ENCODE assay signal across 1 cellular context in the genomic region with DNA sequence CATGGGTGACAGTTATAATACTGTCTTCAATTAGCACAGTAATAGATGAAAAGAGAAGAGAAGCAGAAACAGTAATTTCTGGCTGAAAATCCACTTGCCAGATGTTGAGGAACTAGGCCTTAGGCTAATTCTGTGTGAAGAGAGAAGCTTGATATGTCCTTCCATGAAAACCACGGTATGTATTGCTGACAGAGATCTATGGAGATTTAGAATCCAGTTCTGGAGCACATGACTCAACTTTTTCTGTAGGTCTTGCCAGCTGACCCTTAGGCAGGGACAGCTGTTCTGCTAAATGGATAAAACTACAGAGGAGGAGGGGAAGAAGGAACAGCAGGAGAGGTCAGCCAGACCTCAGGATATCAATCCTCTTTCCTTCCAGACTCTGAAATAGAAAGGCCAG.
TF ChIP-seq lines count a peak whose summit lies in the region.

No MANE protein-coding gene starts in this region.

TF ChIP-seq in WTC11, 78 proteins besides CTCF, POLR2A, EP300 and RAD21 (continued from another document):
- TF ChIP-seq, protein P1, sequence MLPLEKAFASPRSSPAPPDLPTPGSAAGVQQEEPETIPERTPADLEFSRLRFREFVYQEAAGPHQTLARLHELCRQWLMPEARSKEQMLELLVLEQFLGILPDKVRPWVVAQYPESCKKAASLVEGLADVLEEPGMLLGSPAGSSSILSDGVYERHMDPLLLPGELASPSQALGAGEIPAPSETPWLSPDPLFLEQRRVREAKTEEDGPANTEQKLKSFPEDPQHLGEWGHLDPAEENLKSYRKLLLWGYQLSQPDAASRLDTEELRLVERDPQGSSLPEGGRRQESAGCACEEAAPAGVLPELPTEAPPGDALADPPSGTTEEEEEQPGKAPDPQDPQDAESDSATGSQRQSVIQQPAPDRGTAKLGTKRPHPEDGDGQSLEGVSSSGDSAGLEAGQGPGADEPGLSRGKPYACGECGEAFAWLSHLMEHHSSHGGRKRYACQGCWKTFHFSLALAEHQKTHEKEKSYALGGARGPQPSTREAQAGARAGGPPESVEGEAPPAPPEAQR (CRISPR knock-in tag; IDR thresholded peaks at IDR 0.05) = no peak
- TF ChIP-seq NFYB (CRISPR knock-in tag; conservative IDR thresholded peaks at IDR 0.05; ENCODE audit: low read depth) = no peak
- TF ChIP-seq ELF4 (CRISPR knock-in tag; IDR thresholded peaks at IDR 0.05; ENCODE audit: low read depth) = no peak
- TF ChIP-seq, protein P2, sequence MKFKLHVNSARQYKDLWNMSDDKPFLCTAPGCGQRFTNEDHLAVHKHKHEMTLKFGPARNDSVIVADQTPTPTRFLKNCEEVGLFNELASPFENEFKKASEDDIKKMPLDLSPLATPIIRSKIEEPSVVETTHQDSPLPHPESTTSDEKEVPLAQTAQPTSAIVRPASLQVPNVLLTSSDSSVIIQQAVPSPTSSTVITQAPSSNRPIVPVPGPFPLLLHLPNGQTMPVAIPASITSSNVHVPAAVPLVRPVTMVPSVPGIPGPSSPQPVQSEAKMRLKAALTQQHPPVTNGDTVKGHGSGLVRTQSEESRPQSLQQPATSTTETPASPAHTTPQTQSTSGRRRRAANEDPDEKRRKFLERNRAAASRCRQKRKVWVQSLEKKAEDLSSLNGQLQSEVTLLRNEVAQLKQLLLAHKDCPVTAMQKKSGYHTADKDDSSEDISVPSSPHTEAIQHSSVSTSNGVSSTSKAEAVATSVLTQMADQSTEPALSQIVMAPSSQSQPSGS (CRISPR knock-in tag; IDR thresholded peaks at IDR 0.05; ENCODE audit: borderline replicate concordance, low read depth) = no peak
- TF ChIP-seq GTF2I (CRISPR knock-in tag; conservative IDR thresholded peaks at IDR 0.05) = no peak
- TF ChIP-seq, protein P3, sequence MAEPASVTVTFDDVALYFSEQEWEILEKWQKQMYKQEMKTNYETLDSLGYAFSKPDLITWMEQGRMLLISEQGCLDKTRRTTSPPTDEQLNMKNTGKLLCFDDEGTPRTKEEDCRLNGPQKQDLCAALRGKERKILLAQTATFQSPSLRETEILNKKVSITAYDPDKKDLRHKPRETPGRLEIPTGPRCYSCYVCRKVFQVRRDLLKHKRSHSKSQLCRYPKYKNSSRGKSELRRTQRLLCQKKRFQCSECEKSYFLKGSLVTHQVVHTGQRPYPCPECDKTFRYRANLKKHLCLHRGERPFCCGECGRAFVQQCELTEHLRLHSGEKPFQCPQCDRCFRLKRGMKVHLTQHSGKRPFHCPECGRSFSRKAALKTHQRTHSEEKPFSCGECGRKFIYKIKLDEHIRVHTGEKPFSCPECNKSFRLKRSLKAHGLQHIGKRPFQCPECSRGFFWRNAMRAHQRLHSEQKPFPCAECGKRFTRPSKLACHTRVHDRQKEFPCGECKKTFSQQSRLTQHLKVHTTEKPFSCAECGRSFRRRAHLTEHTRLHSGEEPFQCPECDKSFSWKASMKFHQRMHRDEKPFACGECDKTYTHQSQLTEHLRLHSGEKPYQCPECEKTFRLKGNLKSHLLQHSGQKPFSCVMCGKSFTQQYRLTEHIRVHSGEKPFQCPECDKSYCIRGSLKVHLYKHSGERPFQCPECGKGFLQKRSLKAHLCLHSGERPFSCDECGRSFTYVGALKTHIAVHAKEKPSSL (CRISPR knock-in tag; conservative IDR thresholded peaks at IDR 0.05) = no peak
- no peak for TF ChIP-seq RELA (CRISPR knock-in tag; IDR thresholded peaks at IDR 0.05; ENCODE audit: borderline replicate concordance)
- TF ChIP-seq, protein P4, sequence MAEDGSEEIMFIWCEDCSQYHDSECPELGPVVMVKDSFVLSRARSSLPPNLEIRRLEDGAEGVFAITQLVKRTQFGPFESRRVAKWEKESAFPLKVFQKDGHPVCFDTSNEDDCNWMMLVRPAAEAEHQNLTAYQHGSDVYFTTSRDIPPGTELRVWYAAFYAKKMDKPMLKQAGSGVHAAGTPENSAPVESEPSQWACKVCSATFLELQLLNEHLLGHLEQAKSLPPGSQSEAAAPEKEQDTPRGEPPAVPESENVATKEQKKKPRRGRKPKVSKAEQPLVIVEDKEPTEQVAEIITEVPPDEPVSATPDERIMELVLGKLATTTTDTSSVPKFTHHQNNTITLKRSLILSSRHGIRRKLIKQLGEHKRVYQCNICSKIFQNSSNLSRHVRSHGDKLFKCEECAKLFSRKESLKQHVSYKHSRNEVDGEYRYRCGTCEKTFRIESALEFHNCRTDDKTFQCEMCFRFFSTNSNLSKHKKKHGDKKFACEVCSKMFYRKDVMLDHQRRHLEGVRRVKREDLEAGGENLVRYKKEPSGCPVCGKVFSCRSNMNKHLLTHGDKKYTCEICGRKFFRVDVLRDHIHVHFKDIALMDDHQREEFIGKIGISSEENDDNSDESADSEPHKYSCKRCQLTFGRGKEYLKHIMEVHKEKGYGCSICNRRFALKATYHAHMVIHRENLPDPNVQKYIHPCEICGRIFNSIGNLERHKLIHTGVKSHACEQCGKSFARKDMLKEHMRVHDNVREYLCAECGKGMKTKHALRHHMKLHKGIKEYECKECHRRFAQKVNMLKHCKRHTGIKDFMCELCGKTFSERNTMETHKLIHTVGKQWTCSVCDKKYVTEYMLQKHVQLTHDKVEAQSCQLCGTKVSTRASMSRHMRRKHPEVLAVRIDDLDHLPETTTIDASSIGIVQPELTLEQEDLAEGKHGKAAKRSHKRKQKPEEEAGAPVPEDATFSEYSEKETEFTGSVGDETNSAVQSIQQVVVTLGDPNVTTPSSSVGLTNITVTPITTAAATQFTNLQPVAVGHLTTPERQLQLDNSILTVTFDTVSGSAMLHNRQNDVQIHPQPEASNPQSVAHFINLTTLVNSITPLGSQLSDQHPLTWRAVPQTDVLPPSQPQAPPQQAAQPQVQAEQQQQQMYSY (CRISPR knock-in tag; IDR thresholded peaks at IDR 0.05) = no peak
- TF ChIP-seq, protein P5, sequence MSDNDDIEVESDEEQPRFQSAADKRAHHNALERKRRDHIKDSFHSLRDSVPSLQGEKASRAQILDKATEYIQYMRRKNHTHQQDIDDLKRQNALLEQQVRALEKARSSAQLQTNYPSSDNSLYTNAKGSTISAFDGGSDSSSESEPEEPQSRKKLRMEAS (CRISPR knock-in tag; IDR thresholded peaks at IDR 0.05) = no peak
- TF ChIP-seq NR3C1 (CRISPR knock-in tag; conservative IDR thresholded peaks at IDR 0.05; ENCODE audit: low read depth) = no peak
- no peak for TF ChIP-seq ZNF423 (CRISPR knock-in tag; IDR thresholded peaks at IDR 0.05)
- TF ChIP-seq TEAD1 (CRISPR knock-in tag; IDR thresholded peaks at IDR 0.05) = no peak
- no peak for TF ChIP-seq SOX15 (CRISPR knock-in tag; IDR thresholded peaks at IDR 0.05)
- TF ChIP-seq ZNF219 (CRISPR knock-in tag; IDR thresholded peaks at IDR 0.05; ENCODE audit: borderline replicate concordance) = no peak
- TF ChIP-seq MXD4 (CRISPR knock-in tag; IDR thresholded peaks at IDR 0.05; ENCODE audit: borderline replicate concordance) = no peak
- no peak for TF ChIP-seq TP53 (CRISPR knock-in tag; IDR thresholded peaks at IDR 0.05)
- TF ChIP-seq, protein P6, sequence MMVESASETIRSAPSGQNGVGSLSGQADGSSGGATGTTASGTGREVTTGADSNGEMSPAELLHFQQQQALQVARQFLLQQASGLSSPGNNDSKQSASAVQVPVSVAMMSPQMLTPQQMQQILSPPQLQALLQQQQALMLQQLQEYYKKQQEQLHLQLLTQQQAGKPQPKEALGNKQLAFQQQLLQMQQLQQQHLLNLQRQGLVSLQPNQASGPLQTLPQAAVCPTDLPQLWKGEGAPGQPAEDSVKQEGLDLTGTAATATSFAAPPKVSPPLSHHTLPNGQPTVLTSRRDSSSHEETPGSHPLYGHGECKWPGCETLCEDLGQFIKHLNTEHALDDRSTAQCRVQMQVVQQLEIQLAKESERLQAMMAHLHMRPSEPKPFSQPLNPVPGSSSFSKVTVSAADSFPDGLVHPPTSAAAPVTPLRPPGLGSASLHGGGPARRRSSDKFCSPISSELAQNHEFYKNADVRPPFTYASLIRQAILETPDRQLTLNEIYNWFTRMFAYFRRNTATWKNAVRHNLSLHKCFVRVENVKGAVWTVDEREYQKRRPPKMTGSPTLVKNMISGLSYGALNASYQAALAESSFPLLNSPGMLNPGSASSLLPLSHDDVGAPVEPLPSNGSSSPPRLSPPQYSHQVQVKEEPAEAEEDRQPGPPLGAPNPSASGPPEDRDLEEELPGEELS (CRISPR knock-in tag; IDR thresholded peaks at IDR 0.05) = no peak
- no peak for TF ChIP-seq ZNF121 (CRISPR knock-in tag; IDR thresholded peaks at IDR 0.05)
